In genomic region chr2:30503007-30503691, GRCh38 we compare ENCODE assay signal across 10 cellular contexts. TPM values are rescaled to one million over a fixed set of nuclear protein-coding genes. Genes with fewer than 3 reads are reported as not detected.
DNase-seq lines count a peak whose midpoint lies in the region; ATAC-seq, FAIRE-seq and TF ChIP-seq lines count a peak whose summit lies in the region.
"Had no signal": no experiment of that assay in that cellular context is flagged by ENCODE, and none has a peak within 500 bp of the region (broad histone marks: within the 10 kb centered on the region; RNA-seq: fewer than 3 reads in every experiment).

No MANE protein-coding gene starts in this region.

- H3K9me3 ChIP-seq in H1 (ENCODE audit: insufficient read depth in 2 of 2, low read depth in 1 of 2, low read length in 1 of 2) (peaks cover 3 to 6% of the 10 kb centered on the region in 2 experiments), spleen (peaks cover 6 to 57% (median 45%) of the 10 kb centered on the region in 8 donors), uterus (no peaks in the 10 kb centered on the region)

- peaks cover 0 to 10% (median 2%) of the 10 kb centered on the region in 4 experiments; a peak in 2 of 8 replicates for H3K36me3 ChIP-seq in H1 (ENCODE audit: control insufficient read depth in 2 of 4, insufficient read depth in 4 of 4, low read length in 3 of 4)
- peaks cover 0 to 19% (median 0%) of the 10 kb centered on the region in 6 donors for H3K36me3 ChIP-seq in spleen
- no peaks in the 10 kb centered on the region for H3K36me3 ChIP-seq in uterus
- H3K36me3 ChIP-seq: heart left ventricle had no signal

- no peak overlapping the region for H2AK5ac ChIP-seq in H1 (ENCODE audit: low read depth, low read length)

- CTCF ChIA-PET in H1 (lab: Charles Lee; ENCODE audit: partially characterized antibody): interaction anchor here (0.8 to 2.5 kb wide), 4 partner anchors 10 to 22 kb away, joined by 3 to 16 read pairs (median 4); no protein-coding TSS in a partner anchor

- no peak overlapping the region for H2BK120ac ChIP-seq in H1 (replicated peaks; ENCODE audit: low read depth, low read length)

- H4K91ac ChIP-seq in H1 (replicated peaks; ENCODE audit: insufficient read length, low read length): no peak overlapping the region

- H4K20me1 ChIP-seq in H1 (replicated peaks in 1 of 2; ENCODE audit: control insufficient read depth in 1 of 2, insufficient read depth in 2 of 2, low read length in 2 of 2): no peaks in the 10 kb centered on the region

- no peak overlapping the region for H3K14ac ChIP-seq in H1 (ENCODE audit: insufficient read length)

- no peak for TF ChIP-seq RAD21 in H1 (IDR thresholded peaks at IDR 0.05 in 1 of 2, conservative IDR thresholded peaks at IDR 0.05 in 1 of 2; ENCODE audit: low read depth in 2 of 2, low read length in 2 of 2)

- no peak overlapping the region for H3K4me3 ChIP-seq in H1 (ENCODE audit: extremely low read depth in 1 of 4, insufficient read depth in 2 of 4, low read depth in 3 of 4, low read length in 4 of 4)
- H3K4me3 ChIP-seq in spleen: peak overlapping the region in 1 of 8 donors; percentile 25
- no peak overlapping the region for H3K4me3 ChIP-seq in uterus
- H3K4me3 ChIP-seq: heart left ventricle had no signal

- no peak overlapping the region for H4K8ac ChIP-seq in H1 (ENCODE audit: extremely low read depth, insufficient read depth, low read length)

- POLR2A ChIA-PET in H1 (lab: Charles Lee; ENCODE audit: partially characterized antibody): no interaction called here

- H3K79me2 ChIP-seq in H1 (ENCODE audit: control insufficient read depth in 1 of 2, insufficient read depth in 2 of 2, low read length in 2 of 2): peaks cover 0 to 58% of the 10 kb centered on the region in 2 experiments; a peak in 3 of 4 replicates

- no peak overlapping the region for H3K4ac ChIP-seq in H1 (replicated peaks; ENCODE audit: insufficient read length, low read depth, low read length)

- no peak overlapping the region for H2BK20ac ChIP-seq in H1 (ENCODE audit: low read length)

- H3K27me3 ChIP-seq in H1 (replicated peaks in 1 of 4; ENCODE audit: control insufficient read depth in 3 of 4, extremely low read depth in 1 of 4, insufficient read depth in 3 of 4, low read length in 3 of 4) (no peaks in the 10 kb centered on the region), spleen (replicated peaks in 1 of 7) (no peaks in the 10 kb centered on the region), uterus (no peaks in the 10 kb centered on the region)
- H3K27me3 ChIP-seq: heart left ventricle had no signal

- TF ChIP-seq EP300 in H1 (IDR thresholded peaks at IDR 0.05; ENCODE audit: borderline replicate concordance in 1 of 2, low read depth in 2 of 2, low read length in 2 of 2): no peak

- H2BK5ac ChIP-seq in H1 (ENCODE audit: low read depth, low read length): no peak overlapping the region

- H2AFZ ChIP-seq in H1 (ENCODE audit: low read length): no peak overlapping the region

- peak; percentile 69 to 74 for ATAC-seq in activated CD4-positive, CD25-positive, alpha-beta regulatory T cell treated with anti-CD3 and anti-CD28 coated beads, Interleukin-2, amount 50 U/mL, for 24 hours
- no peak for ATAC-seq in GM19397 (IDR thresholded peaks at IDR 0.05; ENCODE audit: unreplicated experiment)

- DNase-seq in activated CD4-positive, CD25-positive, alpha-beta regulatory T cell treated with anti-CD3 and anti-CD28 coated beads, Interleukin-2, amount 50 U/mL, for 72 hours: no peak
- peak; percentile 34 for DNase-seq in NAMALWA (ENCODE audit: low spot score)
- no peak for DNase-seq in H1 (ENCODE audit: low read depth in 1 of 2, low spot score in 2 of 2)
- DNase-seq in spleen: no peak
- DNase-seq in uterus: no peak
- DNase-seq in NCI-H187 treated with DMSO at 0.1 percent for 48 hours (lab: John Stamatoyannopoulos, UW): no peak
- DNase-seq: heart left ventricle, NCI-H1694 treated with DMSO at 0.1 percent for 48 hours had no signal

- 91% methylated on average over 2 of the region's 2 CpGs; no CpG with 5 or more reads in 1 of the 2 experiments for WGBS in H1 (ENCODE audit: extremely low coverage in 1 of 2, insufficient coverage in 1 of 2, insufficient read length in 1 of 2, insufficient replicate concordance in 2 of 2, low coverage in 1 of 2, low lambda C conversion rate in 2 of 2, missing lambda C conversion rate in 1 of 2), 2 experiments
- 78 to 90% (median 85%) methylated on average over 2 of the region's 2 CpGs for WGBS in spleen, 5 donors

- H4K5ac ChIP-seq in H1 (ENCODE audit: insufficient read length, low read depth, low read length): no peak overlapping the region

- H2BK15ac ChIP-seq in H1 (ENCODE audit: low read length): no peak overlapping the region

- no peaks in the 10 kb centered on the region; the same call in 1 of the 2 replicates for H3K23me2 ChIP-seq in H1 (ENCODE audit: low read depth, low read length)

- no peak overlapping the region for H3K9ac ChIP-seq in H1 (replicated peaks in 1 of 4; ENCODE audit: extremely low read depth in 1 of 4, low read depth in 3 of 4, low read length in 3 of 4)

- H3K4me2 ChIP-seq in H1 (ENCODE audit: insufficient read depth in 1 of 2, low read depth in 2 of 2, low read length in 2 of 2): no peak overlapping the region

- no peak overlapping the region for H3K27ac ChIP-seq in H1 (ENCODE audit: low read depth, low read length)
- H3K27ac ChIP-seq in spleen: peak overlapping the region; percentile 4 to 86 (median 76)
- H3K27ac ChIP-seq in uterus: peak overlapping the region in 1 of 2 donors; percentile 14

- H2BK12ac ChIP-seq in H1 (ENCODE audit: low read depth, low read length): no peak overlapping the region

- TF ChIP-seq CTCF in H1 (IDR thresholded peaks at IDR 0.05; ENCODE audit: control extremely low read depth in 1 of 3, insufficient read depth in 1 of 3, low read depth in 1 of 3, low read length in 3 of 3) (peak in 2 of 3 experiments; percentile 23 to 28; a peak in 1 of 4 replicates), spleen (IDR thresholded peaks at IDR 0.05 in 8 of 11, conservative IDR thresholded peaks at IDR 0.05 in 3 of 11) (peak in 8 of 11 experiments; percentile 14 to 56 (median 40)), uterus (IDR thresholded peaks at IDR 0.05) (peak in 1 of 4 experiments; percentile 15)

- H3K56ac ChIP-seq in H1 (replicated peaks; ENCODE audit: insufficient read length, low read depth, low read length): no peak overlapping the region

- TF ChIP-seq POLR2A in H1 (IDR thresholded peaks at IDR 0.05; ENCODE audit: control extremely low read depth in 1 of 2, low read depth in 2 of 2, low read length in 2 of 2) (no peak), spleen (IDR thresholded peaks at IDR 0.05) (no peak), uterus (IDR thresholded peaks at IDR 0.05) (no peak)

- no peak overlapping the region for H3K18ac ChIP-seq in H1 (ENCODE audit: extremely low read depth, low read length)

- H3K4me1 ChIP-seq in H1 (replicated peaks in 1 of 4; ENCODE audit: control insufficient read depth in 3 of 4, insufficient read depth in 4 of 4, low read length in 3 of 4) (peaks cover 0 to 3% (median 0%) of the 10 kb centered on the region in 4 experiments; a peak in 2 of 7 replicates), spleen (peaks cover 6 to 46% (median 31%) of the 10 kb centered on the region in 6 donors), uterus (no peaks in the 10 kb centered on the region)

- FAIRE-seq in H1 (lab: Jason Lieb, UNC): no peak

- no peak overlapping the region for H3K23ac ChIP-seq in H1 (ENCODE audit: insufficient read length)

- no peaks in the 10 kb centered on the region; the same call in 1 of the 2 replicates for H3K79me1 ChIP-seq in H1 (ENCODE audit: low read depth, low read length)

- intact Hi-C loops in spleen (cut with DNase I; ENCODE audit: low total_unique reads) (no loop called here), uterus (cut with DNase I; ENCODE audit: low total_unique reads) (no loop called here)

TF ChIP-seq in H1, 55 proteins besides CTCF, POLR2A, EP300 and RAD21 (continues in another document):
- TF ChIP-seq TAF1 (IDR thresholded peaks at IDR 0.05; ENCODE audit: low read depth, low read length): no peak
- no peak for TF ChIP-seq HDAC6 (IDR thresholded peaks at IDR 0.05; ENCODE audit: low read depth, low read length)
- TF ChIP-seq ATF2 (IDR thresholded peaks at IDR 0.05; ENCODE audit: low read length): no peak
- TF ChIP-seq CTBP2 (IDR thresholded peaks at IDR 0.05; ENCODE audit: borderline replicate concordance, insufficient read depth, insufficient read length, low read length): no peak
- no peak for TF ChIP-seq SP1 (IDR thresholded peaks at IDR 0.05; ENCODE audit: low read depth, low read length)
- no peak for TF ChIP-seq JUN (IDR thresholded peaks at IDR 0.05; ENCODE audit: low read depth, low read length)
- TF ChIP-seq EZH2 (IDR thresholded peaks at IDR 0.05; ENCODE audit: low read depth, low read length, severe bottlenecking): no peak
- no peak for TF ChIP-seq BCL11A (IDR thresholded peaks at IDR 0.05; ENCODE audit: low read depth in 2 of 2, low read length in 2 of 2)
- TF ChIP-seq RBBP5 (IDR thresholded peaks at IDR 0.05; ENCODE audit: borderline replicate concordance, low read depth, low read length): no peak
- no peak for TF ChIP-seq JUND (IDR thresholded peaks at IDR 0.05; ENCODE audit: low read length)
- TF ChIP-seq YY1 (IDR thresholded peaks at IDR 0.05; ENCODE audit: low read depth, low read length): no peak
- TF ChIP-seq SRF (IDR thresholded peaks at IDR 0.05; ENCODE audit: low read depth, low read length): no peak

RNA-seq across cellular contexts. Expression of gene LCLAT1, which starts 56.1 kb away (rescaled TPM):
- 20.4 and 22.0 TPM in 2 replicates for total RNA-seq in H1 (2021; fragmentation: NEBNext Ultra II Directional; extraction: Animal tissue kit (Norgen Biotek cat#: 25700))
- polyA plus RNA-seq in H1 (2011; rRNA removed): 7.3 and 7.6 TPM in 2 replicates
- 6.8 TPM for polyA plus RNA-seq in H1 (2011; cell fraction: cytosol; rRNA removed)
- polyA plus RNA-seq in H1 (2011; cell fraction: nucleus; rRNA removed): 6.3 TPM
- polyA plus RNA-seq in H1 (2012, experiment 1 of 2): 5.1 to 6.7 TPM (median 5.9 TPM) in 4 replicates
- 0.79 TPM for polyA plus RNA-seq in H1 (2012, experiment 2 of 2)
- 14.3 TPM for polyA plus RNA-seq in H1 (2013, experiment 1 of 2)
- polyA plus RNA-seq in H1 (2013, experiment 2 of 2): 16.9 TPM
- 31.2 and 33.5 TPM in 2 replicates for polyA minus RNA-seq in H1 (2011; rRNA and poly(A)+ RNA removed)
- 15.2 TPM for polyA minus RNA-seq in H1 (2011; cell fraction: cytosol; rRNA and poly(A)+ RNA removed)
- polyA minus RNA-seq in H1 (2011; cell fraction: nucleus; rRNA and poly(A)+ RNA removed): 27.4 TPM
- 10 to 100 TPM; 11.8 to 23.3 (median 17.7) TPM for total RNA-seq in spleen
- polyA plus RNA-seq in spleen: 1 to 10 TPM; 1.9 to 3.2 (median 2.3) TPM
- 100 to 1,000 TPM in 1 of 4 donors, 10 to 100 TPM in 2, under 1 TPM in 1; 0.88 to 116 (median 33.3) TPM for total RNA-seq in uterus
